15 cellular contexts compared by ENCODE assay signal in the genomic region with DNA sequence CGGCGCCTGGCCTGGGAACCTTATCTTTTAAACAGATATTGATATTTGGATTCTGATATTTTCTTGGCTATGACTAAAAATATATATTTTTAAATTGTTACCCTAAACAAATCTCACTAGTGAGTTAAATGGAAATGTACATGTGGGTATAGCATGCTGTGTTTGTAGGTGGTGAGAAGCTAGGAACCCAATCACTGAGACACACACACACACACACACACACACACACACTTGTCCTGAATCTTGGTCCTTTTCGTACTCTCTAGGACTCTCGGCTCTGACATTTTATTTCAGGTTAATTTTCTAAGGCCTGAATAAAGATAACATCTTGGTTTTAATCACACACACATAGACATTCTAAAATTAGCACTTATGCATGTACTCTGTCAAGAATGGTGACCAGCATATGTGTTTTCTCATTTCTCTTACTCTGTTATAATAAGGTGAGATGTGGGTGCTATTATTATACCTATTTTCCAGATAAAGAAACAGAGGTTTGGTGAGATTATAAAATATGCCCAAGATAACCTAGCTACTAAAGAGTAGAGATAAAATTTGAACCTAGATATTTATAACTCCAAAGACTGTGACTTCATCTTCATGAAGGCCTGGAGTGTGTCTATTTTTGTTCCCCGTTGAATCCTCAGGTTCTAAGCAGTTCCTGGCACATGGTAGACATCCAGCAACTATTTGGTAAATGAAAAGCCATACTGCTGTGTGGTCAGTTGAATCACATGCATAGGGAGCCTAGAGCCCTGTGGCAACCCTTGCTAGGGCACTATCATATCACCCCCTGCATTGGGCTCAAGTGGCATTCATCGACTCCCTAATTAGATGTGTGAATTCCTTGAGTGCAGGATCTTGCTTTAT.
DNase-seq lines count a peak whose midpoint lies in the region; ATAC-seq and TF ChIP-seq lines count a peak whose summit lies in the region.
"Had no signal": no experiment of that assay in that cellular context is flagged by ENCODE, and none has a peak within 500 bp of the region (broad histone marks: within the 10 kb centered on the region; RNA-seq: fewer than 3 reads in every experiment).

No MANE protein-coding gene starts in this region.

- H3K4me1 ChIP-seq in left ventricle myocardium inferior (peaks cover 15% of the 10 kb centered on the region), psoas muscle (peaks cover 9% of the 10 kb centered on the region)
- H3K4me1 ChIP-seq: A549, Caco-2 had no signal

- TF ChIP-seq CTCF in left ventricle myocardium inferior (IDR thresholded peaks at IDR 0.05; ENCODE audit: borderline replicate concordance), result no peak
- no peak for TF ChIP-seq CTCF in psoas muscle (IDR thresholded peaks at IDR 0.05)
- TF ChIP-seq CTCF in WTC11 (IDR thresholded peaks at IDR 0.05), result no peak

- H3K27ac Mint-ChIP-seq in WTC11, result no peak overlapping the region
- H3K27ac Mint-ChIP-seq: CD4-positive, alpha-beta T cell had no signal

- intact Hi-C loops in Right ventricle myocardium inferior (cut with DNase I), result no loop called here
- intact Hi-C loops in cardiac septum (cut with DNase I), result no loop called here
- intact Hi-C loops in left ventricle myocardium inferior (cut with micrococcal nuclease), result no loop called here
- intact Hi-C loops in psoas muscle (cut with DNase I), result no loop called here

- ATAC-seq in Right ventricle myocardium inferior (peak; percentile 64), psoas muscle (peak; percentile 68 to 98 (median 95)), GM18861 (IDR thresholded peaks at IDR 0.05; ENCODE audit: unreplicated experiment) (no peak), WTC11 (no peak), GM18505 (IDR thresholded peaks at IDR 0.05; ENCODE audit: unreplicated experiment) (no peak)
- ATAC-seq: A549 had no signal

- H3K27me3 ChIP-seq in left ventricle myocardium inferior (ENCODE audit: low read depth) (no peaks in the 10 kb centered on the region), psoas muscle (ENCODE audit: insufficient read depth in 3 of 3, low read length in 2 of 3) (no peaks in the 10 kb centered on the region)

- whole genome bisulfite sequencing in psoas muscle, 3 donors, result 57 to 86% (median 66%) methylated on average over 6 of the region's 6 CpGs

- DNase-seq in Right ventricle myocardium inferior (ENCODE audit: missing footprints) (no peak), cardiac septum (ENCODE audit: low spot score) (no peak), left ventricle myocardium inferior (no peak), psoas muscle (no peak), WTC11 (ENCODE audit: low spot score) (no peak)
- DNase-seq: AML-193; Caco-2; CD4-positive, alpha-beta T cell; GOT3; H7 had no signal

- H3K36me3 ChIP-seq in left ventricle myocardium inferior, result no peaks in the 10 kb centered on the region
- no peaks in the 10 kb centered on the region for H3K36me3 ChIP-seq in psoas muscle (ENCODE audit: insufficient read depth in 1 of 2, low read depth in 1 of 2)

- no peaks in the 10 kb centered on the region for H3K27me3 Mint-ChIP-seq in WTC11 (ENCODE audit: low read depth)

- H3K4me3 Mint-ChIP-seq in WTC11, result no peak overlapping the region
- H3K4me3 Mint-ChIP-seq: CD4-positive, alpha-beta T cell had no signal

- TF ChIP-seq POLR2A in GM18505 (IDR thresholded peaks at IDR 0.05; ENCODE audit: borderline replicate concordance, extremely low read depth, insufficient read depth, insufficient read length), result no peak

- peaks cover 13% of the 10 kb centered on the region for H3K4me1 Mint-ChIP-seq in WTC11

- H3K27ac ChIP-seq in left ventricle myocardium inferior (replicated peaks), result peak overlapping the region; percentile 55
- peak overlapping the region; percentile 71 for H3K27ac ChIP-seq in psoas muscle
- H3K27ac ChIP-seq: 22Rv1, A549, C4-2B had no signal

- POLR2A ChIA-PET in WTC11 (lab: Charles Lee), result no interaction called here

- H3K9me3 ChIP-seq in left ventricle myocardium inferior (replicated peaks), result no peaks in the 10 kb centered on the region
- H3K9me3 ChIP-seq in psoas muscle, result no peaks in the 10 kb centered on the region
- H3K9me3 ChIP-seq: A549, Caco-2 had no signal

- H3K36me3 Mint-ChIP-seq in WTC11, result no peaks in the 10 kb centered on the region

- H3K4me3 ChIP-seq in left ventricle myocardium inferior (no peak overlapping the region), psoas muscle (no peak overlapping the region)
- H3K4me3 ChIP-seq: A549 had no signal

- CTCF ChIA-PET in WTC11 (lab: Charles Lee), result no interaction called here

- H3K9me3 Mint-ChIP-seq in WTC11, result peaks cover 9% of the 10 kb centered on the region

TF ChIP-seq in WTC11, 78 proteins besides CTCF, POLR2A, EP300 and RAD21 (continues in another document):
- TF ChIP-seq, protein P1, sequence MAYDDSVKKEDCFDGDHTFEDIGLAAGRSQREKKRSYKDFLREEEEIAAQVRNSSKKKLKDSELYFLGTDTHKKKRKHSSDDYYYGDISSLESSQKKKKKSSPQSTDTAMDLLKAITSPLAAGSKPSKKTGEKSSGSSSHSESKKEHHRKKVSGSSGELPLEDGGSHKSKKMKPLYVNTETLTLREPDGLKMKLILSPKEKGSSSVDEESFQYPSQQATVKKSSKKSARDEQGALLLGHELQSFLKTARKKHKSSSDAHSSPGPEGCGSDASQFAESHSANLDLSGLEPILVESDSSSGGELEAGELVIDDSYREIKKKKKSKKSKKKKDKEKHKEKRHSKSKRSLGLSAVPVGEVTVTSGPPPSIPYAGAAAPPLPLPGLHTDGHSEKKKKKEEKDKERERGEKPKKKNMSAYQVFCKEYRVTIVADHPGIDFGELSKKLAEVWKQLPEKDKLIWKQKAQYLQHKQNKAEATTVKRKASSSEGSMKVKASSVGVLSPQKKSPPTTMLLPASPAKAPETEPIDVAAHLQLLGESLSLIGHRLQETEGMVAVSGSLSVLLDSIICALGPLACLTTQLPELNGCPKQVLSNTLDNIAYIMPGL (CRISPR knock-in tag; IDR thresholded peaks at IDR 0.05), result no peak
- TF ChIP-seq, protein P2, sequence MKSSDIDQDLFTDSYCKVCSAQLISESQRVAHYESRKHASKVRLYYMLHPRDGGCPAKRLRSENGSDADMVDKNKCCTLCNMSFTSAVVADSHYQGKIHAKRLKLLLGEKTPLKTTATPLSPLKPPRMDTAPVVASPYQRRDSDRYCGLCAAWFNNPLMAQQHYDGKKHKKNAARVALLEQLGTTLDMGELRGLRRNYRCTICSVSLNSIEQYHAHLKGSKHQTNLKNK (CRISPR knock-in tag; IDR thresholded peaks at IDR 0.05), result no peak
- TF ChIP-seq ESRRA (CRISPR knock-in tag; IDR thresholded peaks at IDR 0.05; ENCODE audit: borderline replicate concordance) (no peak), OVOL2 (CRISPR knock-in tag; IDR thresholded peaks at IDR 0.05; ENCODE audit: borderline replicate concordance) (no peak), EMX1 (CRISPR knock-in tag; IDR thresholded peaks at IDR 0.05) (no peak), NR2C2 (CRISPR knock-in tag; IDR thresholded peaks at IDR 0.05) (no peak), KAT7 (CRISPR knock-in tag; IDR thresholded peaks at IDR 0.05; ENCODE audit: borderline replicate concordance) (no peak), ZNF671 (CRISPR knock-in tag; IDR thresholded peaks at IDR 0.05) (no peak), E2F5 (CRISPR knock-in tag; IDR thresholded peaks at IDR 0.05) (no peak), GTF2I (CRISPR knock-in tag; conservative IDR thresholded peaks at IDR 0.05) (no peak)
- TF ChIP-seq, protein P3, sequence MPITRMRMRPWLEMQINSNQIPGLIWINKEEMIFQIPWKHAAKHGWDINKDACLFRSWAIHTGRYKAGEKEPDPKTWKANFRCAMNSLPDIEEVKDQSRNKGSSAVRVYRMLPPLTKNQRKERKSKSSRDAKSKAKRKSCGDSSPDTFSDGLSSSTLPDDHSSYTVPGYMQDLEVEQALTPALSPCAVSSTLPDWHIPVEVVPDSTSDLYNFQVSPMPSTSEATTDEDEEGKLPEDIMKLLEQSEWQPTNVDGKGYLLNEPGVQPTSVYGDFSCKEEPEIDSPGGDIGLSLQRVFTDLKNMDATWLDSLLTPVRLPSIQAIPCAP (CRISPR knock-in tag; IDR thresholded peaks at IDR 0.05), result no peak
- TF ChIP-seq, protein P4, sequence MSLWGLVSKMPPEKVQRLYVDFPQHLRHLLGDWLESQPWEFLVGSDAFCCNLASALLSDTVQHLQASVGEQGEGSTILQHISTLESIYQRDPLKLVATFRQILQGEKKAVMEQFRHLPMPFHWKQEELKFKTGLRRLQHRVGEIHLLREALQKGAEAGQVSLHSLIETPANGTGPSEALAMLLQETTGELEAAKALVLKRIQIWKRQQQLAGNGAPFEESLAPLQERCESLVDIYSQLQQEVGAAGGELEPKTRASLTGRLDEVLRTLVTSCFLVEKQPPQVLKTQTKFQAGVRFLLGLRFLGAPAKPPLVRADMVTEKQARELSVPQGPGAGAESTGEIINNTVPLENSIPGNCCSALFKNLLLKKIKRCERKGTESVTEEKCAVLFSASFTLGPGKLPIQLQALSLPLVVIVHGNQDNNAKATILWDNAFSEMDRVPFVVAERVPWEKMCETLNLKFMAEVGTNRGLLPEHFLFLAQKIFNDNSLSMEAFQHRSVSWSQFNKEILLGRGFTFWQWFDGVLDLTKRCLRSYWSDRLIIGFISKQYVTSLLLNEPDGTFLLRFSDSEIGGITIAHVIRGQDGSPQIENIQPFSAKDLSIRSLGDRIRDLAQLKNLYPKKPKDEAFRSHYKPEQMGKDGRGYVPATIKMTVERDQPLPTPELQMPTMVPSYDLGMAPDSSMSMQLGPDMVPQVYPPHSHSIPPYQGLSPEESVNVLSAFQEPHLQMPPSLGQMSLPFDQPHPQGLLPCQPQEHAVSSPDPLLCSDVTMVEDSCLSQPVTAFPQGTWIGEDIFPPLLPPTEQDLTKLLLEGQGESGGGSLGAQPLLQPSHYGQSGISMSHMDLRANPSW (CRISPR knock-in tag; conservative IDR thresholded peaks at IDR 0.05; ENCODE audit: low read depth), result no peak

Comparison
In these comparisons a context has a peak if more than half of its experiments do, and no peak if none do; other contexts are left out.
1. ATAC-seq: peak in Right ventricle myocardium inferior (single experiment) and psoas muscle (4 of 4); none in GM18861 (single experiment), WTC11 (single experiment) and GM18505 (single experiment).